8 cellular contexts compared by ENCODE assay signal in the genomic region with DNA sequence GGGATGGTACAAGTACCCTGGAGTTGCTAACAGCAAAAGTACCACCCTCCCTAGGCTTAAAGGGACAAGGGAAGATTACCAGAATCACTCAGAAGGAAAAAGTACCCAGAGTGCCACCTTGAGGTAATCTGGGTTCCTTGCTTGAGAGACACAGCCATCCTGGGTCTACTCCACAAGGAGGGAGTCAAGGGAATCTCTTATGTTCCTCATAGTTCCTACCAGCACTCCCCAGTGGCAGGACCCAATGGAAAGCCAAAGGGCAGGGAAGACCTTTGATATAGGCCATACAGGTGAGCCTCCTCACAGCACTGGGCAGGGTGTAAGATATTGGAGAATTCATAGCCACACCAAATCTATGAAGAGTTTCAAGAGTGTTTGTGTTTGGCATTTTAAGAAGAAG. TPM values are rescaled to one million over a fixed set of nuclear protein-coding genes. Genes with fewer than 3 reads are reported as not detected.
DNase-seq lines count a peak whose midpoint lies in the region; ATAC-seq and TF ChIP-seq lines count a peak whose summit lies in the region.

No MANE protein-coding gene starts in this region.

- no peaks in the 10 kb centered on the region for H3K36me3 Mint-ChIP-seq in naive thymus-derived CD8-positive, alpha-beta T cell

- BruUV-seq in HCT116 (replicated peaks; lab: Mats Ljungman, UMichigan), result no TSS peak

- H3K4me3 ChIP-seq in HCT116 (replicated peaks in 1 of 2; ENCODE audit: low read depth in 1 of 2, low read length in 2 of 2), result no peak overlapping the region
- H3K4me3 ChIP-seq in hepatocyte, result no peak overlapping the region

- no peak overlapping the region for H3K4me3 Mint-ChIP-seq in naive thymus-derived CD8-positive, alpha-beta T cell

- H2AFZ ChIP-seq in HCT116 (ENCODE audit: low read depth, low read length, poor library complexity, severe bottlenecking), result no peak overlapping the region
- H2AFZ ChIP-seq in hepatocyte, result no peak overlapping the region

- no peak overlapping the region for H3K27ac ChIP-seq in HCT116 (ENCODE audit: low read depth, low read length)
- H3K27ac ChIP-seq in hepatocyte, result no peak overlapping the region

- H3K9me2 ChIP-seq in HCT116 (ENCODE audit: insufficient read depth), result no peaks in the 10 kb centered on the region
- no peaks in the 10 kb centered on the region for H3K9me2 ChIP-seq in hepatocyte (replicated peaks; ENCODE audit: insufficient read depth)

- DNase-seq in AG08395 (ENCODE audit: low spot score), result peak; percentile 10
- DNase-seq in HCT116 (ENCODE audit: low read depth, low spot score), result peak; percentile 73
- peak; percentile 47 for DNase-seq in activated CD4-positive, alpha-beta T cell treated with anti-CD3 and anti-CD28 coated beads for 48 hours
- peak; percentile 11 for DNase-seq in hepatocyte (ENCODE audit: low spot score)
- DNase-seq in DMS79 treated with DMSO at 0.1 percent for 48 hours (lab: John Stamatoyannopoulos, UW), result no peak
- DNase-seq in naive thymus-derived CD8-positive, alpha-beta T cell, result no peak
- DNase-seq in T-helper 9 cell, result no peak
- DNase-seq in putamen (ENCODE audit: low spot score), result no peak

- H3K36me3 ChIP-seq in HCT116 (ENCODE audit: control insufficient read depth in 1 of 2, insufficient read depth in 2 of 2, low read length in 2 of 2), result no peaks in the 10 kb centered on the region
- no peaks in the 10 kb centered on the region for H3K36me3 ChIP-seq in hepatocyte (replicated peaks; ENCODE audit: insufficient read depth, low read depth)

- H3K79me2 ChIP-seq in HCT116 (ENCODE audit: insufficient read depth, low read length) (no peaks in the 10 kb centered on the region), hepatocyte (no peaks in the 10 kb centered on the region)

- peaks cover 0 to 2% (median 0%) of the 10 kb centered on the region in 9 donors for H3K9me3 Mint-ChIP-seq in naive thymus-derived CD8-positive, alpha-beta T cell

- H3K4me2 ChIP-seq in HCT116 (ENCODE audit: low read length), result no peak overlapping the region
- H3K4me2 ChIP-seq in hepatocyte, result no peak overlapping the region

- no peaks in the 10 kb centered on the region for H3K9me3 ChIP-seq in HCT116 (ENCODE audit: control insufficient read depth in 1 of 2, insufficient read depth in 1 of 2, low read depth in 1 of 2, low read length in 2 of 2)
- no peaks in the 10 kb centered on the region for H3K9me3 ChIP-seq in hepatocyte (ENCODE audit: low read depth)

- H3K27me3 ChIP-seq in HCT116 (ENCODE audit: insufficient read depth, low read length), result no peaks in the 10 kb centered on the region
- H3K27me3 ChIP-seq in hepatocyte, result no peaks in the 10 kb centered on the region

- H3K4me1 ChIP-seq in HCT116 (ENCODE audit: control insufficient read depth in 1 of 2, insufficient read depth in 2 of 2, low read length in 2 of 2), result no peaks in the 10 kb centered on the region
- H3K4me1 ChIP-seq in hepatocyte (ENCODE audit: insufficient read depth), result no peaks in the 10 kb centered on the region

- peaks cover 1 to 28% (median 6%) of the 10 kb centered on the region in 5 donors for H3K27me3 Mint-ChIP-seq in naive thymus-derived CD8-positive, alpha-beta T cell

- POLR2A ChIA-PET in HCT116 (lab: Charles Lee), result no interaction called here
- POLR2A ChIA-PET in naive thymus-derived CD8-positive, alpha-beta T cell (lab: Charles Lee), result no interaction called here

- H4K20me1 ChIP-seq in HCT116 (ENCODE audit: insufficient read depth), result no peaks in the 10 kb centered on the region
- no peaks in the 10 kb centered on the region for H4K20me1 ChIP-seq in hepatocyte (ENCODE audit: insufficient read depth, poor library complexity, severe bottlenecking)

- ATAC-seq in HCT116, result peak; percentile 100
- ATAC-seq in naive thymus-derived CD8-positive, alpha-beta T cell, result no peak

- CTCF ChIA-PET in HCT116 (lab: Charles Lee), result no interaction called here

- H3K4me1 Mint-ChIP-seq in naive thymus-derived CD8-positive, alpha-beta T cell, result peaks cover 3 to 13% (median 11%) of the 10 kb centered on the region in 4 donors

- intact Hi-C loops in HCT116 (cut with micrococcal nuclease), result loop anchor here (5.0 kb wide), 1 partner anchor 549 kb away; no protein-coding TSS in a partner anchor

- no peak for TF ChIP-seq POLR2A in HCT116 (IDR thresholded peaks at IDR 0.05; ENCODE audit: borderline replicate concordance, extremely low read depth, insufficient read depth, insufficient read length)

- TF ChIP-seq CTCF in HCT116 (IDR thresholded peaks at IDR 0.05 in 2 of 3, conservative IDR thresholded peaks at IDR 0.05 in 1 of 3; ENCODE audit: borderline replicate concordance in 1 of 3, insufficient read depth in 1 of 3, low read depth in 2 of 3, low read length in 2 of 3) (peak; percentile 53 to 68 (median 66); a peak in 5 of 6 replicates), hepatocyte (IDR thresholded peaks at IDR 0.05; ENCODE audit: poor library complexity) (peak; percentile 17)

- no peak overlapping the region for H3K27ac Mint-ChIP-seq in naive thymus-derived CD8-positive, alpha-beta T cell

- TF ChIP-seq RAD21 in HCT116 (IDR thresholded peaks at IDR 0.05; ENCODE audit: low read depth), result peak; percentile 70

- RAD21 ChIA-PET in HCT116 (lab: Charles Lee; ENCODE audit: low non-redundant PET in 1 of 2, low total read pairs in 2 of 2, uncharacterized antibody in 2 of 2, unreplicated experiment in 2 of 2), result no interaction called here

- H3K9ac ChIP-seq in HCT116 (ENCODE audit: low read length), result no peak overlapping the region

TF ChIP-seq in HCT116, 20 proteins besides CTCF, POLR2A, EP300 and RAD21:
- TF ChIP-seq CEBPB (IDR thresholded peaks at IDR 0.05; ENCODE audit: low read depth) (no peak), CBX3 (IDR thresholded peaks at IDR 0.05; ENCODE audit: low read depth) (0 out of 2 replicates have a peak, but pooled peaks have one; percentile 35)

RNA-seq across cellular contexts. Expression of gene IL2, which starts 5.7 kb away (rescaled TPM):
- total RNA-seq in HCT116 (2021; ENCODE audit: unreplicated experiment), result 1.3 TPM
- polyA plus RNA-seq in HCT116 (2012), result not detected in 2 replicates
- not detected in 2 replicates for total RNA-seq in hepatocyte
- not detected in 2 replicates for polyA plus RNA-seq in hepatocyte
- total RNA-seq in naive thymus-derived CD8-positive, alpha-beta T cell, result not detected
- polyA plus RNA-seq in naive thymus-derived CD8-positive, alpha-beta T cell, result not detected

Comparison
In these comparisons a context has a peak if more than half of its experiments do, and no peak if none do; other contexts are left out.
1. DNase-seq: peak in AG08395 (single experiment), HCT116 (single experiment), activated CD4-positive, alpha-beta T cell treated with anti-CD3 and anti-CD28 coated beads for 48 hours (single experiment) and hepatocyte (single experiment); none in DMS79 treated with DMSO at 0.1 percent for 48 hours (single experiment), naive thymus-derived CD8-positive, alpha-beta T cell (0 of 10), T-helper 9 cell (single experiment) and putamen (single experiment).